ENCODE assay signal across 15 cellular contexts in genomic region chr9:134189475-134190231, GRCh38. TPM values are rescaled to one million over a fixed set of nuclear protein-coding genes. Genes with fewer than 3 reads are reported as not detected.
DNase-seq lines count a peak whose midpoint lies in the region; ATAC-seq, FAIRE-seq and TF ChIP-seq lines count a peak whose summit lies in the region.
"Had no signal": no experiment of that assay in that cellular context is flagged by ENCODE, and none has a peak within 500 bp of the region (broad histone marks: within the 10 kb centered on the region; RNA-seq: fewer than 3 reads in every experiment).

No MANE protein-coding gene starts in this region.

- H2AK5ac ChIP-seq in H1 (ENCODE audit: low read depth, low read length), result no peak overlapping the region

- no peak for FAIRE-seq in H1 (lab: Jason Lieb, UNC)
- FAIRE-seq: GM18507 had no signal

- H2BK12ac ChIP-seq in H1 (ENCODE audit: low read depth, low read length), result peak overlapping the region; percentile 80; the same call in 1 of the 2 replicates

- peak overlapping the region; percentile 5 to 46 (median 46) for H3K4me3 Mint-ChIP-seq in nephron
- H3K4me3 Mint-ChIP-seq: activated naive CD8-positive, alpha-beta T cell treated with anti-CD3 and anti-CD28 coated beads, Interleukin-2, amount 50 U/mL, for 24 hours had no signal

- H3K4me1 Mint-ChIP-seq in nephron, result peaks cover 33% of the 10 kb centered on the region

- no peaks in the 10 kb centered on the region for H3K36me3 Mint-ChIP-seq in nephron (ENCODE audit: low read depth)

- H3K79me1 ChIP-seq in H1 (ENCODE audit: low read depth, low read length), result no peaks in the 10 kb centered on the region

- CTCF ChIA-PET in mammary epithelial cell (lab: Charles Lee; ENCODE audit: low non-redundant PET), result no interaction called here
- CTCF ChIA-PET in H1 (lab: Charles Lee; ENCODE audit: partially characterized antibody), result interaction anchor here (0.6 to 2.0 kb wide), 8 partner anchors 9 to 449 kb away, joined by 3 to 5 read pairs (median 3); no protein-coding TSS in a partner anchor

- H3K9me3 Mint-ChIP-seq in nephron, result no peaks in the 10 kb centered on the region
- H3K9me3 Mint-ChIP-seq: activated naive CD8-positive, alpha-beta T cell treated with anti-CD3 and anti-CD28 coated beads, Interleukin-2, amount 50 U/mL, for 24 hours had no signal

- H3K79me2 ChIP-seq in mammary epithelial cell (ENCODE audit: insufficient read depth, low read length) (no peaks in the 10 kb centered on the region), H1 (ENCODE audit: control insufficient read depth in 1 of 2, insufficient read depth in 2 of 2, low read length in 2 of 2) (no peaks in the 10 kb centered on the region)

- H3K14ac ChIP-seq in H1 (ENCODE audit: insufficient read length), result no peak overlapping the region

- TF ChIP-seq POLR2A in breast epithelium (IDR thresholded peaks at IDR 0.05) (no peak), H1 (IDR thresholded peaks at IDR 0.05; ENCODE audit: control extremely low read depth in 1 of 2, low read depth in 2 of 2, low read length in 2 of 2) (no peak)

- no peak overlapping the region; the same call in 1 of the 2 replicates for H3K18ac ChIP-seq in H1 (ENCODE audit: extremely low read depth, low read length)

- dilution Hi-C loops in mammary epithelial cell (cut with HindIII; ENCODE audit: low sequenced_read_pairs), result loop anchor here (5.0 kb wide), 2 partner anchors 78 to 253 kb away; no protein-coding TSS in a partner anchor

- H3K9me3 ChIP-seq in mammary epithelial cell (replicated peaks; ENCODE audit: insufficient read depth, low read length) (no peaks in the 10 kb centered on the region), breast epithelium (no peaks in the 10 kb centered on the region), H1 (ENCODE audit: insufficient read depth in 2 of 2, low read depth in 1 of 2, low read length in 1 of 2) (no peaks in the 10 kb centered on the region), aorta (ENCODE audit: control insufficient read depth, low read length) (no peaks in the 10 kb centered on the region)

- intact Hi-C loops in mammary epithelial cell (cut with micrococcal nuclease) (no loop called here), breast epithelium (cut with DNase I; ENCODE audit: low total_unique reads) (no loop called here), aorta (cut with DNase I) (no loop called here)

- peaks cover 3% of the 10 kb centered on the region; the same call in 1 of the 2 replicates for H3K23me2 ChIP-seq in H1 (ENCODE audit: low read depth, low read length)

- no peak overlapping the region for H4K5ac ChIP-seq in H1 (ENCODE audit: insufficient read length, low read depth, low read length)

- H2BK20ac ChIP-seq in H1 (ENCODE audit: low read length), result peak overlapping the region; percentile 32; the same call in 1 of the 2 replicates

- peak overlapping the region; percentile 60 for H4K91ac ChIP-seq in H1 (replicated peaks; ENCODE audit: insufficient read length, low read length)

- DNase-seq in mammary epithelial cell (no peak), breast epithelium (ENCODE audit: low spot score in 2 of 2) (no peak), H1 (ENCODE audit: low read depth in 1 of 2, low spot score in 2 of 2) (no peak), aorta (peak; percentile 52 to 73), D341Med (ENCODE audit: low spot score) (no peak), NCI-H526 treated with DMSO at 0.1 percent for 48 hours (lab: John Stamatoyannopoulos, UW) (no peak)
- DNase-seq: activated naive CD8-positive, alpha-beta T cell treated with anti-CD3 and anti-CD28 coated beads, Interleukin-2, amount 50 U/mL, for 24 hours; hippocampal formation; NCI-H187; stimulated activated CD4-positive, alpha-beta T cell treated with anti-CD3 and anti-CD28 coated beads, Interleukin-2, amount 100 ng/mL, for 24 hours had no signal

- H3K27ac ChIP-seq in mammary epithelial cell (ENCODE audit: insufficient read depth, low read depth, low read length) (no peak overlapping the region), breast epithelium (peak overlapping the region in 1 of 2 donors; percentile 48), H1 (ENCODE audit: low read depth, low read length) (no peak overlapping the region), aorta (ENCODE audit: low read depth in 1 of 2, low read length in 2 of 2) (no peak overlapping the region)

- BruUV-seq in mammary epithelial cell (replicated peaks; lab: Mats Ljungman, UMichigan), result no TSS peak

- H2BK15ac ChIP-seq in H1 (ENCODE audit: low read length), result peak overlapping the region; percentile 72; the same call in 1 of the 2 replicates

- H3K9ac ChIP-seq in mammary epithelial cell (ENCODE audit: insufficient read depth, low read length) (no peak overlapping the region), H1 (replicated peaks in 1 of 4; ENCODE audit: extremely low read depth in 1 of 4, low read depth in 3 of 4, low read length in 3 of 4) (no peak overlapping the region)

- POLR2A ChIA-PET in H1 (lab: Charles Lee; ENCODE audit: partially characterized antibody), result interaction anchor here (0.7 kb wide), 1 partner anchor 15 kb away, joined by 3 read pairs; no protein-coding TSS in a partner anchor

- TF ChIP-seq RAD21 in H1 (IDR thresholded peaks at IDR 0.05 in 1 of 2, conservative IDR thresholded peaks at IDR 0.05 in 1 of 2; ENCODE audit: low read depth in 2 of 2, low read length in 2 of 2), result no peak

- in situ Hi-C loops in mammary epithelial cell (cut with MboI; ENCODE audit: low sequenced_read_pairs in 2 of 2), result no loop called here

- H3K27me3 ChIP-seq in mammary epithelial cell (ENCODE audit: insufficient read depth, low read length) (peaks cover 7% of the 10 kb centered on the region), breast epithelium (no peaks in the 10 kb centered on the region), H1 (replicated peaks in 1 of 4; ENCODE audit: control insufficient read depth in 3 of 4, extremely low read depth in 1 of 4, insufficient read depth in 3 of 4, low read length in 3 of 4) (peaks cover 0 to 8% (median 2%) of the 10 kb centered on the region in 4 experiments; a peak in 4 of 7 replicates), aorta (ENCODE audit: control insufficient read depth in 1 of 2, insufficient read depth in 2 of 2, low read length in 1 of 2) (no peaks in the 10 kb centered on the region)

- H3K4me1 ChIP-seq in mammary epithelial cell (ENCODE audit: insufficient read depth, low read length) (no peaks in the 10 kb centered on the region), breast epithelium (no peaks in the 10 kb centered on the region), H1 (replicated peaks in 1 of 4; ENCODE audit: control insufficient read depth in 3 of 4, insufficient read depth in 4 of 4, low read length in 3 of 4) (peaks cover 0 to 17% (median 4%) of the 10 kb centered on the region in 4 experiments; a peak in 4 of 7 replicates), aorta (ENCODE audit: control insufficient read depth in 1 of 2, insufficient read depth in 2 of 2, low read length in 2 of 2) (no peaks in the 10 kb centered on the region)

- 25% methylated on average over 13 of the region's 24 CpGs for WGBS in mammary epithelial cell (ENCODE audit: low coverage, missing lambda C conversion rate)
- WGBS in H1 (ENCODE audit: extremely low coverage in 1 of 2, insufficient coverage in 1 of 2, insufficient read length in 1 of 2, insufficient replicate concordance in 2 of 2, low coverage in 1 of 2, low lambda C conversion rate in 2 of 2, missing lambda C conversion rate in 1 of 2), 2 experiments, result 84% methylated on average over 18 of the region's 24 CpGs; no CpG with 5 or more reads in 1 of the 2 experiments
- 75 to 80% methylated on average over 24 of the region's 24 CpGs for WGBS in aorta, 2 donors

- ATAC-seq in aorta (ENCODE audit: low FRiP score) (peak; percentile 5), HG03442 (IDR thresholded peaks at IDR 0.05; ENCODE audit: unreplicated experiment) (no peak)
- ATAC-seq: activated naive CD8-positive, alpha-beta T cell treated with anti-CD3 and anti-CD28 coated beads, Interleukin-2, amount 50 U/mL, for 24 hours had no signal

- TF ChIP-seq CTCF in mammary epithelial cell (conservative IDR thresholded peaks at IDR 0.05 in 1 of 2, IDR thresholded peaks at IDR 0.05 in 1 of 2; ENCODE audit: extremely low read depth in 1 of 2, insufficient read depth in 1 of 2, low read depth in 1 of 2, low read length in 2 of 2), result no peak
- TF ChIP-seq CTCF in breast epithelium (IDR thresholded peaks at IDR 0.05), result no peak
- TF ChIP-seq CTCF in H1 (IDR thresholded peaks at IDR 0.05; ENCODE audit: control extremely low read depth in 1 of 3, insufficient read depth in 1 of 3, low read depth in 1 of 3, low read length in 3 of 3), result no peak
- no peak for TF ChIP-seq CTCF in nephron (IDR thresholded peaks at IDR 0.05; ENCODE audit: unreplicated experiment in 3 of 3)

- H2BK5ac ChIP-seq in H1 (ENCODE audit: low read depth, low read length), result no peak overlapping the region

- H2BK120ac ChIP-seq in H1 (replicated peaks; ENCODE audit: low read depth, low read length), result no peak overlapping the region

- H3K56ac ChIP-seq in H1 (replicated peaks; ENCODE audit: insufficient read length, low read depth, low read length), result no peak overlapping the region

- H3K27ac Mint-ChIP-seq in nephron, result peak overlapping the region; percentile 4 to 31 (median 29)
- H3K27ac Mint-ChIP-seq: activated naive CD8-positive, alpha-beta T cell treated with anti-CD3 and anti-CD28 coated beads, Interleukin-2, amount 50 U/mL, for 24 hours had no signal

- H3K4me3 ChIP-seq in mammary epithelial cell (replicated peaks in 1 of 3; ENCODE audit: insufficient read depth in 1 of 3, low read depth in 2 of 3, low read length in 3 of 3) (no peak overlapping the region), breast epithelium (peak overlapping the region in 1 of 3 donors; percentile 40), H1 (ENCODE audit: extremely low read depth in 1 of 4, insufficient read depth in 2 of 4, low read depth in 3 of 4, low read length in 4 of 4) (peak overlapping the region in 2 of 4 experiments; percentile 17 to 32; a peak in 3 of 8 replicates), aorta (ENCODE audit: low read length in 2 of 2) (no peak overlapping the region)

- no peaks in the 10 kb centered on the region for H3K36me3 ChIP-seq in mammary epithelial cell (ENCODE audit: insufficient read depth, low read length)
- H3K36me3 ChIP-seq in breast epithelium, result no peaks in the 10 kb centered on the region
- no peaks in the 10 kb centered on the region for H3K36me3 ChIP-seq in H1 (ENCODE audit: control insufficient read depth in 2 of 4, insufficient read depth in 4 of 4, low read length in 3 of 4)
- no peaks in the 10 kb centered on the region for H3K36me3 ChIP-seq in aorta (ENCODE audit: control insufficient read depth in 1 of 2, insufficient read depth in 2 of 2, low read length in 1 of 2)

- H4K8ac ChIP-seq in H1 (ENCODE audit: extremely low read depth, insufficient read depth, low read length), result peak overlapping the region; percentile 0; the same call in 1 of the 2 replicates

- H4K20me1 ChIP-seq in mammary epithelial cell (ENCODE audit: insufficient read depth, low read length) (no peaks in the 10 kb centered on the region), H1 (replicated peaks in 1 of 2; ENCODE audit: control insufficient read depth in 1 of 2, insufficient read depth in 2 of 2, low read length in 2 of 2) (no peaks in the 10 kb centered on the region)

- H2AFZ ChIP-seq in mammary epithelial cell (ENCODE audit: low read depth, low read length) (peak overlapping the region; percentile 6), H1 (ENCODE audit: low read length) (peak overlapping the region; percentile 98)

- H3K23ac ChIP-seq in H1 (ENCODE audit: insufficient read length), result no peak overlapping the region

- H3K27me3 Mint-ChIP-seq in nephron (ENCODE audit: low read depth), result peaks cover 29% of the 10 kb centered on the region
- H3K27me3 Mint-ChIP-seq: activated naive CD8-positive, alpha-beta T cell treated with anti-CD3 and anti-CD28 coated beads, Interleukin-2, amount 50 U/mL, for 24 hours had no signal

- H3K4me2 ChIP-seq in mammary epithelial cell (ENCODE audit: insufficient read depth, low read depth, low read length) (no peak overlapping the region), H1 (ENCODE audit: insufficient read depth in 1 of 2, low read depth in 2 of 2, low read length in 2 of 2) (peak overlapping the region; percentile 46 to 61)

- TF ChIP-seq EP300 in H1 (IDR thresholded peaks at IDR 0.05; ENCODE audit: borderline replicate concordance in 1 of 2, low read depth in 2 of 2, low read length in 2 of 2), result no peak

- no peak overlapping the region for H3K4ac ChIP-seq in H1 (replicated peaks; ENCODE audit: insufficient read length, low read depth, low read length)

RNA-seq across cellular contexts. Expression of gene RNU6ATAC, which starts 25.3 kb away (rescaled TPM):
- total RNA-seq in mammary epithelial cell, result 10 to 100 TPM in 1 of 2 donors, not detected in 1; 58.5 TPM
- not detected for polyA plus RNA-seq in mammary epithelial cell
- not detected for polyA minus RNA-seq in mammary epithelial cell
- not detected for total RNA-seq in breast epithelium
- 159 and 179 TPM in 2 replicates for total RNA-seq in H1 (2021; fragmentation: NEBNext Ultra II Directional; extraction: Animal tissue kit (Norgen Biotek cat#: 25700))
- polyA plus RNA-seq in H1 (2011; rRNA removed), result not detected in 2 replicates
- polyA plus RNA-seq in H1 (2011; cell fraction: cytosol; rRNA removed), result not detected
- polyA plus RNA-seq in H1 (2011; cell fraction: nucleus; rRNA removed), result not detected
- not detected in 4 replicates for polyA plus RNA-seq in H1 (2012, experiment 1 of 2)
- polyA plus RNA-seq in H1 (2012, experiment 2 of 2), result not detected
- polyA plus RNA-seq in H1 (2013, experiment 1 of 2), result not detected
- not detected for polyA plus RNA-seq in H1 (2013, experiment 2 of 2)
- polyA minus RNA-seq in H1 (2011; rRNA and poly(A)+ RNA removed), result under 0.01 TPM in 2 replicates
- polyA minus RNA-seq in H1 (2011; cell fraction: cytosol; rRNA and poly(A)+ RNA removed), result 3,004 TPM
- polyA minus RNA-seq in H1 (2011; cell fraction: nucleus; rRNA and poly(A)+ RNA removed), result under 0.01 TPM
- total RNA-seq in aorta, result 100 to 1,000 TPM; 119 to 181 TPM
- polyA plus RNA-seq in aorta, result not detected
- total RNA-seq: HT-29 had no signal
- polyA plus RNA-seq: AG04450 had no signal

RNA-seq across cellular contexts. Expression of gene WDR5, which starts 53.8 kb away (rescaled TPM):
- 10 to 100 TPM; 22.3 to 37.9 TPM for total RNA-seq in mammary epithelial cell
- 32.8 TPM for polyA plus RNA-seq in mammary epithelial cell
- 31.2 TPM for polyA minus RNA-seq in mammary epithelial cell
- 10 to 100 TPM; 16.0 to 17.7 (median 17.4) TPM for total RNA-seq in breast epithelium
- total RNA-seq in H1 (2021; fragmentation: NEBNext Ultra II Directional; extraction: Animal tissue kit (Norgen Biotek cat#: 25700)), result 68.1 and 69.7 TPM in 2 replicates
- polyA plus RNA-seq in H1 (2011; rRNA removed), result 38.4 and 60.6 TPM in 2 replicates
- polyA plus RNA-seq in H1 (2011; cell fraction: cytosol; rRNA removed), result 56.9 TPM
- polyA plus RNA-seq in H1 (2011; cell fraction: nucleus; rRNA removed), result 76.4 TPM
- polyA plus RNA-seq in H1 (2012, experiment 1 of 2), result 42.0 to 58.2 TPM (median 56.5 TPM) in 4 replicates
- 44.3 TPM for polyA plus RNA-seq in H1 (2012, experiment 2 of 2)
- 35.2 TPM for polyA plus RNA-seq in H1 (2013, experiment 1 of 2)
- polyA plus RNA-seq in H1 (2013, experiment 2 of 2), result 36.8 TPM
- polyA minus RNA-seq in H1 (2011; rRNA and poly(A)+ RNA removed), result 22.2 and 24.4 TPM in 2 replicates
- 25.7 TPM for polyA minus RNA-seq in H1 (2011; cell fraction: cytosol; rRNA and poly(A)+ RNA removed)
- polyA minus RNA-seq in H1 (2011; cell fraction: nucleus; rRNA and poly(A)+ RNA removed), result 26.3 TPM
- total RNA-seq in aorta, result 10 to 100 TPM; 15.4 to 25.1 TPM
- polyA plus RNA-seq in aorta, result 10 to 100 TPM; 11.5 to 14.9 TPM

Comparison
In these comparisons a context has a peak if more than half of its experiments do, and no peak if none do; other contexts are left out.
1. DNase-seq: peak in aorta (2 of 2); none in mammary epithelial cell (single experiment), breast epithelium (0 of 2), H1 (0 of 2), D341Med (single experiment) and NCI-H526 treated with DMSO at 0.1 percent for 48 hours (single experiment).